ENCODE assay signal across 9 cellular contexts in the genomic region with DNA sequence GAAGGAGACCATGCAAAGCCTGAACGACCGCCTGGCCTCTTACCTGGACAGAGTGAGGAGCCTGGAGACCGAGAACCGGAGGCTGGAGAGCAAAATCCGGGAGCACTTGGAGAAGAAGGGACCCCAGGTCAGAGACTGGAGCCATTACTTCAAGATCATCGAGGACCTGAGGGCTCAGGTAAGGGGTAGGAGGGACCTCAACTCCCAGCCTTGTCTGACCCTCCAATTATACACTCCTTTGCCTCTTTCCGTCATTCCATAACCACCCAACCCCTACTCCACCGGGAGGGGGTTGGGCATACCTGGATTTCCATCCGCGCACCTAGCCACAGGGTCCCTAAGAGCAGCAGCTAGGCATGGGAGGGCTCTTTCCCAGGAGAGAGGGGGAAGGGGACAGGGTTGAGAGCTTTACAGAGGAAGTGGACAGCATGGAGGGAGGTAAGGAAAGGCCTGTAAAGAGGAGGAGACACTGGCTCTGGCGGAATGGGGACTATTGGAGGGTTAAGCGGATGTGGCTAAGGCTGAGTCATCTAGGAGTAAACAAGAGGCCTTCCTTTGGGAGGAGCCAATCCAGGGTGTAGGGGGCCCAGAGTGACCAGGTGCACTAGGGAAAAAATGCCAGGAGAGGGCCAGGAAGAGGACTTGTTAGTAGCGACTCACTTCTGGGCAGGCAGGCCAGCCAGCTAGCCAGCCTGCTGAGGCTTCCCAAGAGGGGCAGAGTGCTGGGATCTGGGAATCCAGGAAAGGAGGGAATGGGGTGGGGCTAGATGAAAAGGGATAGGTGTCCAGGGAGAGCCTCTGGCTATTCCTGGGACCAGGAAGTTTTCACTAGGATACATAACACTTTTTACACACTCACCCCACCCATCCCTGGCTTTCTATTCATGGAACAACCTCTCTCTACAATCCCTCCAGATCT. TPM values are rescaled to one million over a fixed set of nuclear protein-coding genes. Genes with fewer than 3 reads are reported as not detected.
DNase-seq lines count a peak whose midpoint lies in the region; ATAC-seq, FAIRE-seq and TF ChIP-seq lines count a peak whose summit lies in the region.
"Had no signal": no experiment of that assay in that cellular context is flagged by ENCODE, and none has a peak within 500 bp of the region (broad histone marks: within the 10 kb centered on the region; RNA-seq: fewer than 3 reads in every experiment).

No MANE protein-coding gene starts in this region.

- no peak for TF ChIP-seq POLR2A in endothelial cell of umbilical vein (IDR thresholded peaks at IDR 0.05; ENCODE audit: low read depth, low read length)

- ATAC-seq in naive B cell (ENCODE audit: low read depth in 2 of 2) (no peak), GM18873 (IDR thresholded peaks at IDR 0.05; ENCODE audit: low FRiP score, unreplicated experiment) (no peak)

- H2AFZ ChIP-seq in endothelial cell of umbilical vein (ENCODE audit: low read depth, low read length) = no peak overlapping the region

- H3K27ac Mint-ChIP-seq in naive B cell (peak overlapping the region in 4 of 6 donors; percentile 9 to 86 (median 64)), CD14-positive monocyte (no peak overlapping the region)

- H3K9me3 Mint-ChIP-seq in naive B cell (no peaks in the 10 kb centered on the region), CD14-positive monocyte (peaks cover 0 to 2% (median 0%) of the 10 kb centered on the region in 7 donors)

- H4K20me1 ChIP-seq in endothelial cell of umbilical vein (replicated peaks; ENCODE audit: control insufficient read depth, extremely low read depth, insufficient read depth, low read length) = no peaks in the 10 kb centered on the region

- dilution Hi-C loops in endothelial cell of umbilical vein (cut with MboI; ENCODE audit: extremely low pct_ligation_motif_present, low sequenced_read_pairs) = no loop called here

- DNase-seq in A172 (ENCODE audit: low spot score) (peak; percentile 98), HFF-Myc (ENCODE audit: extremely low read depth, low read depth) (peak; percentile 94), RPMI7951 (ENCODE audit: low read depth) (peak; percentile 92), endothelial cell of umbilical vein (ENCODE audit: low read depth, low spot score) (peak; percentile 96), naive B cell (no peak), superior temporal gyrus (ENCODE audit: extremely low spot score) (no peak), CD14-positive monocyte (ENCODE audit: low spot score) (no peak)

- H3K9ac ChIP-seq in endothelial cell of umbilical vein (replicated peaks; ENCODE audit: extremely low read depth, insufficient read depth, low read length) = peak overlapping the region; percentile 89

- peak; percentile 99 for FAIRE-seq in endothelial cell of umbilical vein (lab: Jason Lieb, UNC)

- no peaks in the 10 kb centered on the region for H3K9me3 ChIP-seq in endothelial cell of umbilical vein (replicated peaks; ENCODE audit: control insufficient read depth, insufficient read depth, low read length)

- peaks cover 5 to 27% (median 17%) of the 10 kb centered on the region in 3 donors for H3K4me1 Mint-ChIP-seq in naive B cell
- peaks cover 14% of the 10 kb centered on the region for H3K4me1 Mint-ChIP-seq in CD14-positive monocyte

- POLR2A ChIA-PET in endothelial cell of umbilical vein (lab: Charles Lee) = interaction anchor here (0.8 to 1.1 kb wide), 3 partner anchors 9 to 25 kb away, joined by 3 to 4 read pairs (median 4); no protein-coding TSS in a partner anchor

- H3K79me2 ChIP-seq in endothelial cell of umbilical vein (ENCODE audit: control insufficient read depth, insufficient read depth, low read length) = peaks cover 28% of the 10 kb centered on the region

- H3K27me3 Mint-ChIP-seq in naive B cell (peaks cover 0 to 12% (median 11%) of the 10 kb centered on the region in 3 donors), CD14-positive monocyte (ENCODE audit: low read depth in 3 of 3) (peaks cover 29 to 35% (median 31%) of the 10 kb centered on the region in 3 donors)

- CTCF ChIA-PET in endothelial cell of umbilical vein (lab: Charles Lee) = interaction anchor here (1.3 to 5.8 kb wide), 4 partner anchors 24 to 65 kb away, joined by 3 to 76 read pairs (median 20); no protein-coding TSS in a partner anchor

- H3K4me3 ChIP-seq in HFF-Myc (replicated peaks; ENCODE audit: low read depth, low read length) (peak overlapping the region; percentile 54), endothelial cell of umbilical vein (replicated peaks in 1 of 3; ENCODE audit: insufficient read depth in 1 of 3, low read depth in 1 of 3, low read length in 3 of 3) (peak overlapping the region; percentile 67 to 93 (median 74))

- H3K36me3 Mint-ChIP-seq in naive B cell (no peaks in the 10 kb centered on the region), CD14-positive monocyte (no peaks in the 10 kb centered on the region)

- TF ChIP-seq CTCF in HFF-Myc (IDR thresholded peaks at IDR 0.05; ENCODE audit: low read depth, low read length, missing control alignments) (no peak), endothelial cell of umbilical vein (IDR thresholded peaks at IDR 0.05; ENCODE audit: extremely low read depth in 1 of 2, insufficient read depth in 1 of 2, low read depth in 1 of 2, low read length in 2 of 2) (no peak), CD14-positive monocyte (IDR thresholded peaks at IDR 0.05) (no peak)

- H3K27ac ChIP-seq in endothelial cell of umbilical vein (ENCODE audit: insufficient read depth, low read depth, low read length) = peak overlapping the region; percentile 91

- H3K27me3 ChIP-seq in endothelial cell of umbilical vein (ENCODE audit: control insufficient read depth in 2 of 2, insufficient read depth in 2 of 2, low read length in 2 of 2) = no peaks in the 10 kb centered on the region

- H3K4me3 Mint-ChIP-seq in naive B cell (peak overlapping the region; percentile 74 to 93 (median 82)), CD14-positive monocyte (peak overlapping the region in 1 of 2 donors; percentile 91)

- intact Hi-C loops in endothelial cell of umbilical vein (cut with micrococcal nuclease) = loop anchor here (1.0 to 2.0 kb wide), 5 partner anchors 24 to 64 kb away; partner anchors contain the start of gene EIF4B
- intact Hi-C loops in CD14-positive monocyte (cut with micrococcal nuclease) = no loop called here

- peak overlapping the region; percentile 65 for H3K4me2 ChIP-seq in endothelial cell of umbilical vein (ENCODE audit: insufficient read depth, low read length)

- H3K9me1 ChIP-seq in endothelial cell of umbilical vein (replicated peaks; ENCODE audit: control insufficient read depth, extremely low read depth, insufficient read depth, low read length) = no peaks in the 10 kb centered on the region

- H3K4me1 ChIP-seq in endothelial cell of umbilical vein (ENCODE audit: control insufficient read depth, extremely low read depth, insufficient read depth, low read length) = peaks cover 37% of the 10 kb centered on the region

- TSS peak; percentile 92 for BruUV-seq in endothelial cell of umbilical vein (replicated peaks; lab: Mats Ljungman, UMichigan)

- H3K36me3 ChIP-seq in endothelial cell of umbilical vein (ENCODE audit: control insufficient read depth in 2 of 2, extremely low read depth in 1 of 2, insufficient read depth in 2 of 2, low read length in 2 of 2) = peaks cover 3 to 15% of the 10 kb centered on the region in 2 experiments

TF ChIP-seq in endothelial cell of umbilical vein, 7 proteins besides CTCF, POLR2A, EP300 and RAD21 (continues in another document):
- TF ChIP-seq EZH2 (IDR thresholded peaks at IDR 0.05; ENCODE audit: borderline replicate concordance, low read depth, low read length, severe bottlenecking) = no peak

RNA-seq across cellular contexts. Expression of gene KRT18, which starts 0.8 kb away (rescaled TPM):
- 1,324 and 2,186 TPM in 2 replicates for total RNA-seq in A172 (2014; rRNA removed; shearing (Covaris generic))
- 75.0 and 91.8 TPM in 2 replicates for total RNA-seq in RPMI7951 (2014; rRNA removed; shearing (Covaris generic))
- total RNA-seq in endothelial cell of umbilical vein = 233 and 235 TPM in 2 replicates
- polyA plus RNA-seq in endothelial cell of umbilical vein (178 and 216 TPM in 2 replicates), naive B cell (ENCODE audit: low read depth in 6 of 6) (10 to 100 TPM in 1 of 6 donors, 1 to 10 TPM in 5; 4.9 to 10.0 (median 8.5) TPM), CD14-positive monocyte (under 1 TPM; 0.16 to 0.25 TPM)
- polyA plus RNA-seq in endothelial cell of umbilical vein (2011; cell fraction: cytosol; rRNA removed) = 279 and 287 TPM in 2 replicates
- polyA plus RNA-seq in endothelial cell of umbilical vein (2011; cell fraction: nucleus; rRNA removed) = 212 and 213 TPM in 2 replicates
- 236 and 321 TPM in 2 replicates for polyA plus RNA-seq in endothelial cell of umbilical vein (2012)
- polyA minus RNA-seq in endothelial cell of umbilical vein = 162 and 170 TPM in 2 replicates
- 537 TPM for polyA minus RNA-seq in endothelial cell of umbilical vein (2011; cell fraction: cytosol; rRNA and poly(A)+ RNA removed)
- polyA minus RNA-seq in endothelial cell of umbilical vein (2011; cell fraction: nucleus; rRNA and poly(A)+ RNA removed) = 50.7 and 51.4 TPM in 2 replicates
- total RNA-seq: myocyte had no signal

RNA-seq across cellular contexts. Expression of gene KRT8, which starts 44.8 kb away (rescaled TPM):
- total RNA-seq in A172 (2014; rRNA removed; shearing (Covaris generic)) = 287 and 407 TPM in 2 replicates
- 3.5 and 4.7 TPM in 2 replicates for total RNA-seq in RPMI7951 (2014; rRNA removed; shearing (Covaris generic))
- 22.1 and 31.7 TPM in 2 replicates for total RNA-seq in endothelial cell of umbilical vein
- polyA plus RNA-seq in endothelial cell of umbilical vein (23.5 and 25.8 TPM in 2 replicates), naive B cell (ENCODE audit: low read depth in 6 of 6) (not detected), CD14-positive monocyte (under 1 TPM in 1 of 2 donors, not detected in 1; 0.39 TPM)
- 22.8 and 28.4 TPM in 2 replicates for polyA plus RNA-seq in endothelial cell of umbilical vein (2011; cell fraction: cytosol; rRNA removed)
- polyA plus RNA-seq in endothelial cell of umbilical vein (2011; cell fraction: nucleus; rRNA removed) = 16.9 and 55.4 TPM in 2 replicates
- 27.8 and 42.2 TPM in 2 replicates for polyA plus RNA-seq in endothelial cell of umbilical vein (2012)
- polyA minus RNA-seq in endothelial cell of umbilical vein = 29.3 and 35.1 TPM in 2 replicates
- polyA minus RNA-seq in endothelial cell of umbilical vein (2011; cell fraction: cytosol; rRNA and poly(A)+ RNA removed) = 769 TPM
- polyA minus RNA-seq in endothelial cell of umbilical vein (2011; cell fraction: nucleus; rRNA and poly(A)+ RNA removed) = 11.2 and 15.6 TPM in 2 replicates

RNA-seq across cellular contexts. Expression of gene EIF4B, which starts 56.6 kb away (rescaled TPM):
- 290 and 314 TPM in 2 replicates for total RNA-seq in A172 (2014; rRNA removed; shearing (Covaris generic))
- 321 and 337 TPM in 2 replicates for total RNA-seq in RPMI7951 (2014; rRNA removed; shearing (Covaris generic))
- total RNA-seq in endothelial cell of umbilical vein = 372 and 382 TPM in 2 replicates
- polyA plus RNA-seq in endothelial cell of umbilical vein (169 and 233 TPM in 2 replicates), naive B cell (ENCODE audit: low read depth in 6 of 6) (100 to 1,000 TPM in 2 of 6 donors, 10 to 100 TPM in 4; 69.1 to 104 (median 87.0) TPM), CD14-positive monocyte (10 to 100 TPM; 41.2 to 58.6 TPM)
- 339 and 375 TPM in 2 replicates for polyA plus RNA-seq in endothelial cell of umbilical vein (2011; cell fraction: cytosol; rRNA removed)
- 236 and 267 TPM in 2 replicates for polyA plus RNA-seq in endothelial cell of umbilical vein (2011; cell fraction: nucleus; rRNA removed)
- polyA plus RNA-seq in endothelial cell of umbilical vein (2012) = 268 and 415 TPM in 2 replicates
- 718 and 745 TPM in 2 replicates for polyA minus RNA-seq in endothelial cell of umbilical vein
- 585 TPM for polyA minus RNA-seq in endothelial cell of umbilical vein (2011; cell fraction: cytosol; rRNA and poly(A)+ RNA removed)
- 147 and 171 TPM in 2 replicates for polyA minus RNA-seq in endothelial cell of umbilical vein (2011; cell fraction: nucleus; rRNA and poly(A)+ RNA removed)

Comparison
In these comparisons a context has a peak if more than half of its experiments do, and no peak if none do; other contexts are left out.
1. DNase-seq: peak in A172 (single experiment), HFF-Myc (single experiment), RPMI7951 (single experiment) and endothelial cell of umbilical vein (single experiment); none in naive B cell (single experiment), superior temporal gyrus (single experiment) and CD14-positive monocyte (single experiment).
2. H3K27ac Mint-ChIP-seq: peak in naive B cell (4 of 6); none in CD14-positive monocyte (0 of 7).